Comparison of ENCODE assay signal across 22 cellular contexts in the genomic region with DNA sequence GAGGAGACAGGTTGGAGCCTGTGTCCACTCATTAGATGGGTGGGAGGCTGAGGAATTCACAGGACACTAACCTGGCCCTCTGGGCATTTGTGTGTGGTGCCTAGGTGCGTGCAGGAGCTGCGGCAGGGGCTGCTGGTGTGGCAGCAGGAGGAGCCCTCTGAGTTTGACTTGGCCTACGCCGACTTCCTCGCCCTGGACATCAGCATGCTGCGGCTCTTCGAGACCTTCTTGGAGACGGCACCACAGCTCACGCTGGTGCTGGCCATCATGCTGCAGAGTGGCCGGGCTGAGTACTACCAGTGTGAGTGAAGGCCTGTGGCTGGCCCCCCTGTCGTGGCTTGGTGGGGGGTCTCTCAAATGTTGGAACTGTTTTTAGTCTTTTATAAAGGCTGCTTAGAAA. TPM values are rescaled to one million over a fixed set of nuclear protein-coding genes. Genes with fewer than 3 reads are reported as not detected.
DNase-seq lines count a peak whose midpoint lies in the region; ATAC-seq, FAIRE-seq and TF ChIP-seq lines count a peak whose summit lies in the region.
"Had no signal": no experiment of that assay in that cellular context is flagged by ENCODE, and none has a peak within 500 bp of the region (broad histone marks: within the 10 kb centered on the region; RNA-seq: fewer than 3 reads in every experiment).

No MANE protein-coding gene starts in this region.

- no peaks in the 10 kb centered on the region for H3K9me3 ChIP-seq in CD4-positive, alpha-beta memory T cell (ENCODE audit: control insufficient read depth in 1 of 2, low read length in 2 of 2)
- no peaks in the 10 kb centered on the region for H3K9me3 ChIP-seq in naive thymus-derived CD4-positive, alpha-beta T cell (ENCODE audit: control insufficient read depth in 2 of 3, low read length in 3 of 3)
- H3K9me3 ChIP-seq in sigmoid colon (no peaks in the 10 kb centered on the region), HepG2 (ENCODE audit: low read length) (no peaks in the 10 kb centered on the region)

- ATAC-seq in activated CD8-positive, alpha-beta T cell treated with anti-CD3 and anti-CD28 coated beads for 36 hours: no peak
- ATAC-seq in activated CD8-positive, alpha-beta T cell treated with anti-CD3 and anti-CD28 coated beads, Interleukin-2, amount 10 ng/mL, durations not matched to agents 7 days and 5 days: no peak
- ATAC-seq in naive thymus-derived CD4-positive, alpha-beta T cell: no peak
- ATAC-seq in HepG2: no peak

- POLR2A ChIA-PET in activated CD8-positive, alpha-beta T cell treated with anti-CD3 and anti-CD28 coated beads for 36 hours (lab: Charles Lee): interaction anchor here (1.1 kb wide), 1 partner anchor 12 kb away, joined by 3 read pairs; no protein-coding TSS in a partner anchor
- POLR2A ChIA-PET in activated CD8-positive, alpha-beta T cell treated with anti-CD3 and anti-CD28 coated beads, Interleukin-2, amount 10 ng/mL, durations not matched to agents 7 days and 5 days (lab: Charles Lee): no interaction called here
- POLR2A ChIA-PET in CD4-positive, alpha-beta memory T cell (lab: Charles Lee; ENCODE audit: partially characterized antibody): interaction anchor here (0.8 kb wide), 1 partner anchor 90 kb away, joined by 3 read pairs; no protein-coding TSS in a partner anchor
- POLR2A ChIA-PET in naive thymus-derived CD4-positive, alpha-beta T cell (lab: Charles Lee): interaction anchor here (0.8 to 1.2 kb wide), 2 partner anchors 9 to 23 kb away, joined by 3 read pairs; no protein-coding TSS in a partner anchor
- POLR2A ChIA-PET in HepG2 (lab: Yijun Ruan, JAX): no interaction called here

- H3K79me2 ChIP-seq in HepG2 (ENCODE audit: insufficient read depth, low read length): no peaks in the 10 kb centered on the region

- H3K27ac ChIP-seq in CD4-positive, alpha-beta memory T cell (ENCODE audit: low read depth, low read length): no peak overlapping the region
- no peak overlapping the region for H3K27ac ChIP-seq in naive thymus-derived CD4-positive, alpha-beta T cell (ENCODE audit: low read depth, low read length)
- no peak overlapping the region for H3K27ac ChIP-seq in sigmoid colon
- no peak overlapping the region for H3K27ac ChIP-seq in HepG2 (ENCODE audit: extremely low read length, insufficient read depth, low read length)
- H3K27ac ChIP-seq: KMS-11, RWPE1 had no signal

- H3K4me3 Mint-ChIP-seq in activated CD8-positive, alpha-beta T cell treated with anti-CD3 and anti-CD28 coated beads for 36 hours: no peak overlapping the region
- H3K4me3 Mint-ChIP-seq in activated CD8-positive, alpha-beta T cell treated with anti-CD3 and anti-CD28 coated beads, Interleukin-2, amount 10 ng/mL, durations not matched to agents 7 days and 5 days: no peak overlapping the region
- no peak overlapping the region for H3K4me3 Mint-ChIP-seq in CD4-positive, alpha-beta memory T cell
- H3K4me3 Mint-ChIP-seq in naive thymus-derived CD4-positive, alpha-beta T cell: no peak overlapping the region

- no peak overlapping the region for H3K9ac ChIP-seq in HepG2 (ENCODE audit: insufficient read depth, low read depth, low read length)
- H3K9ac ChIP-seq: KMS-11 had no signal

- H3K27me3 Mint-ChIP-seq in activated CD8-positive, alpha-beta T cell treated with anti-CD3 and anti-CD28 coated beads for 36 hours: no peaks in the 10 kb centered on the region
- no peaks in the 10 kb centered on the region for H3K27me3 Mint-ChIP-seq in activated CD8-positive, alpha-beta T cell treated with anti-CD3 and anti-CD28 coated beads, Interleukin-2, amount 10 ng/mL, durations not matched to agents 7 days and 5 days (ENCODE audit: low read depth)
- H3K27me3 Mint-ChIP-seq in CD4-positive, alpha-beta memory T cell: no peaks in the 10 kb centered on the region
- no peaks in the 10 kb centered on the region for H3K27me3 Mint-ChIP-seq in naive thymus-derived CD4-positive, alpha-beta T cell

- peak overlapping the region; percentile 52 for H3K27ac Mint-ChIP-seq in activated CD8-positive, alpha-beta T cell treated with anti-CD3 and anti-CD28 coated beads for 36 hours
- no peak overlapping the region for H3K27ac Mint-ChIP-seq in activated CD8-positive, alpha-beta T cell treated with anti-CD3 and anti-CD28 coated beads, Interleukin-2, amount 10 ng/mL, durations not matched to agents 7 days and 5 days
- peak overlapping the region in 4 of 7 donors; percentile 21 to 56 (median 45) for H3K27ac Mint-ChIP-seq in CD4-positive, alpha-beta memory T cell
- H3K27ac Mint-ChIP-seq in naive thymus-derived CD4-positive, alpha-beta T cell: peak overlapping the region in 6 of 9 donors; percentile 5 to 91 (median 61)

- WGBS in sigmoid colon, 2 donors: 96 to 97% methylated on average over 11 of the region's 11 CpGs
- WGBS in HepG2 (ENCODE audit: low lambda C conversion rate): 100% methylated on average over 5 of the region's 11 CpGs

- no peak overlapping the region for H3K4me2 ChIP-seq in HepG2 (ENCODE audit: low read depth, low read length)
- H3K4me2 ChIP-seq: KMS-11 had no signal

- CTCF ChIA-PET in activated CD8-positive, alpha-beta T cell treated with anti-CD3 and anti-CD28 coated beads for 36 hours (lab: Charles Lee): interaction anchor here (0.9 kb wide), 1 partner anchor 24 kb away, joined by 3 read pairs; no protein-coding TSS in a partner anchor
- CTCF ChIA-PET in activated CD8-positive, alpha-beta T cell treated with anti-CD3 and anti-CD28 coated beads, Interleukin-2, amount 10 ng/mL, durations not matched to agents 7 days and 5 days (lab: Charles Lee): no interaction called here
- CTCF ChIA-PET in CD4-positive, alpha-beta memory T cell (lab: Charles Lee; ENCODE audit: partially characterized antibody): interaction anchor here (1.6 kb wide), 1 partner anchor 17 kb away, joined by 4 read pairs; no protein-coding TSS in a partner anchor
- CTCF ChIA-PET in naive thymus-derived CD4-positive, alpha-beta T cell (lab: Charles Lee): no interaction called here
- CTCF ChIA-PET in HepG2 (lab: Yijun Ruan, JAX; ENCODE audit: low intra/inter-chr PET ratio, low total read pairs): no interaction called here

- no peak for DNase-seq in activated CD8-positive, alpha-beta T cell treated with anti-CD3 and anti-CD28 coated beads for 36 hours
- no peak for DNase-seq in activated CD8-positive, alpha-beta T cell treated with anti-CD3 and anti-CD28 coated beads, Interleukin-2, amount 10 ng/mL, durations not matched to agents 7 days and 5 days
- no peak for DNase-seq in CD4-positive, alpha-beta memory T cell
- no peak for DNase-seq in naive thymus-derived CD4-positive, alpha-beta T cell
- DNase-seq in sigmoid colon (peak; percentile 55), germinal center (ENCODE audit: low spot score) (no peak), D721Med (ENCODE audit: insufficient read length, low spot score) (no peak), HepG2 (ENCODE audit: low spot score) (no peak)
- DNase-seq: AML-193, DMS79, IMR-90, NCI-H1105, NCI-H2029 treated with DMSO at 0.1 percent for 48 hours, NCI-H226, NCI-H510A treated with DMSO at 0.1 percent for 48 hours, NCI-H748 treated with DMSO at 0.1 percent for 48 hours, SIG-M5 had no signal

- H3K27me3 ChIP-seq in CD4-positive, alpha-beta memory T cell (ENCODE audit: insufficient read depth, low read length): no peaks in the 10 kb centered on the region
- H3K27me3 ChIP-seq in naive thymus-derived CD4-positive, alpha-beta T cell (ENCODE audit: control insufficient read depth in 2 of 2, insufficient read depth in 2 of 2, low read length in 2 of 2): no peaks in the 10 kb centered on the region
- H3K27me3 ChIP-seq in sigmoid colon: no peaks in the 10 kb centered on the region
- H3K27me3 ChIP-seq in HepG2 (ENCODE audit: control insufficient read depth in 1 of 2, insufficient read depth in 2 of 2, low read length in 2 of 2): no peaks in the 10 kb centered on the region

- intact Hi-C loops in activated CD8-positive, alpha-beta T cell treated with anti-CD3 and anti-CD28 coated beads for 36 hours (cut with micrococcal nuclease): no loop called here
- intact Hi-C loops in CD4-positive, alpha-beta memory T cell (cut with micrococcal nuclease): no loop called here
- intact Hi-C loops in naive thymus-derived CD4-positive, alpha-beta T cell (cut with micrococcal nuclease): no loop called here
- intact Hi-C loops in sigmoid colon (cut with DNase I): no loop called here
- intact Hi-C loops in HepG2 (cut with micrococcal nuclease; ENCODE audit: unreplicated experiment): no loop called here

- H3K4me1 Mint-ChIP-seq in activated CD8-positive, alpha-beta T cell treated with anti-CD3 and anti-CD28 coated beads for 36 hours (ENCODE audit: low read depth): peaks cover 21% of the 10 kb centered on the region
- peaks cover 32% of the 10 kb centered on the region for H3K4me1 Mint-ChIP-seq in activated CD8-positive, alpha-beta T cell treated with anti-CD3 and anti-CD28 coated beads, Interleukin-2, amount 10 ng/mL, durations not matched to agents 7 days and 5 days (ENCODE audit: low read depth)
- H3K4me1 Mint-ChIP-seq in CD4-positive, alpha-beta memory T cell: peaks cover 16 to 38% (median 27%) of the 10 kb centered on the region in 4 donors
- H3K4me1 Mint-ChIP-seq in naive thymus-derived CD4-positive, alpha-beta T cell: peaks cover 19 to 39% (median 31%) of the 10 kb centered on the region in 7 donors

- no peak for TF ChIP-seq CTCF in activated CD8-positive, alpha-beta T cell treated with anti-CD3 and anti-CD28 coated beads for 36 hours (IDR thresholded peaks at IDR 0.05)
- no peak for TF ChIP-seq CTCF in sigmoid colon (IDR thresholded peaks at IDR 0.05)
- no peak for TF ChIP-seq CTCF in D721Med (IDR thresholded peaks at IDR 0.05; ENCODE audit: insufficient read depth, missing control alignments)
- TF ChIP-seq CTCF in HepG2 (CRISPR knock-in tag; IDR thresholded peaks at IDR 0.05): no peak

- peaks cover 2% of the 10 kb centered on the region for H3K36me3 Mint-ChIP-seq in activated CD8-positive, alpha-beta T cell treated with anti-CD3 and anti-CD28 coated beads for 36 hours (ENCODE audit: low read depth)
- H3K36me3 Mint-ChIP-seq in activated CD8-positive, alpha-beta T cell treated with anti-CD3 and anti-CD28 coated beads, Interleukin-2, amount 10 ng/mL, durations not matched to agents 7 days and 5 days (ENCODE audit: low read depth): peaks cover 18% of the 10 kb centered on the region
- peaks cover 19 to 42% of the 10 kb centered on the region in 2 donors for H3K36me3 Mint-ChIP-seq in CD4-positive, alpha-beta memory T cell
- H3K36me3 Mint-ChIP-seq in naive thymus-derived CD4-positive, alpha-beta T cell: peaks cover 0 to 10% (median 4%) of the 10 kb centered on the region in 5 donors

- no peaks in the 10 kb centered on the region for H3K9me3 Mint-ChIP-seq in activated CD8-positive, alpha-beta T cell treated with anti-CD3 and anti-CD28 coated beads for 36 hours
- H3K9me3 Mint-ChIP-seq in activated CD8-positive, alpha-beta T cell treated with anti-CD3 and anti-CD28 coated beads, Interleukin-2, amount 10 ng/mL, durations not matched to agents 7 days and 5 days (ENCODE audit: insufficient read depth): no peaks in the 10 kb centered on the region
- no peaks in the 10 kb centered on the region for H3K9me3 Mint-ChIP-seq in CD4-positive, alpha-beta memory T cell
- no peaks in the 10 kb centered on the region for H3K9me3 Mint-ChIP-seq in naive thymus-derived CD4-positive, alpha-beta T cell

- no peaks in the 10 kb centered on the region for H4K20me1 ChIP-seq in HepG2 (ENCODE audit: insufficient read depth, low read length)

- BruUV-seq in HepG2 (replicated peaks; lab: Mats Ljungman, UMichigan): no TSS peak

- FAIRE-seq in D721Med (lab: Jason Lieb, UNC): no peak
- FAIRE-seq in HepG2 (lab: Jason Lieb, UNC): no peak
- FAIRE-seq: HTR-8/SVneo had no signal

- peaks cover 30% of the 10 kb centered on the region for H3K4me1 ChIP-seq in CD4-positive, alpha-beta memory T cell (ENCODE audit: insufficient read depth, low read length)
- H3K4me1 ChIP-seq in naive thymus-derived CD4-positive, alpha-beta T cell (ENCODE audit: control insufficient read depth in 2 of 2, insufficient read depth in 2 of 2, low read length in 2 of 2): peaks cover 19 to 24% of the 10 kb centered on the region in 2 donors
- H3K4me1 ChIP-seq in sigmoid colon (peaks cover 0 to 34% (median 24%) of the 10 kb centered on the region in 4 donors), HepG2 (ENCODE audit: insufficient read depth, low read length) (peaks cover 21% of the 10 kb centered on the region)

- in situ Hi-C loops in HepG2 (cut with HindIII; ENCODE audit: extremely low pct_ligation_motif_present, low pct_unique_long_range_greater_than_20kb): no loop called here

- H3K4me3 ChIP-seq in CD4-positive, alpha-beta memory T cell (ENCODE audit: low read length in 2 of 2): no peak overlapping the region
- no peak overlapping the region for H3K4me3 ChIP-seq in naive thymus-derived CD4-positive, alpha-beta T cell (ENCODE audit: low read length)
- H3K4me3 ChIP-seq in sigmoid colon (no peak overlapping the region), HepG2 (replicated peaks in 1 of 3; ENCODE audit: insufficient read depth in 1 of 3, low read depth in 2 of 3, low read length in 3 of 3) (no peak overlapping the region)

- TF ChIP-seq POLR2A in sigmoid colon (IDR thresholded peaks at IDR 0.05): no peak
- no peak for TF ChIP-seq POLR2A in HepG2 (IDR thresholded peaks at IDR 0.05; ENCODE audit: insufficient read depth in 1 of 2, low read depth in 2 of 2, low read length in 2 of 2)

- H3K36me3 ChIP-seq in CD4-positive, alpha-beta memory T cell (ENCODE audit: insufficient read depth, low read length): peaks cover 20% of the 10 kb centered on the region
- peaks cover 0 to 53% (median 0%) of the 10 kb centered on the region in 3 experiments for H3K36me3 ChIP-seq in naive thymus-derived CD4-positive, alpha-beta T cell (ENCODE audit: control insufficient read depth in 2 of 3, insufficient read depth in 3 of 3, low read length in 3 of 3)
- H3K36me3 ChIP-seq in sigmoid colon: peaks cover 8 to 43% (median 10%) of the 10 kb centered on the region in 4 donors
- peaks cover 2 to 8% of the 10 kb centered on the region in 2 experiments; a peak in 4 of 5 replicates for H3K36me3 ChIP-seq in HepG2 (replicated peaks in 1 of 2; ENCODE audit: control insufficient read depth in 1 of 2, insufficient read depth in 2 of 2, low read length in 2 of 2)

- H2AFZ ChIP-seq in HepG2 (ENCODE audit: low read length): no peak overlapping the region

- no peak for TF ChIP-seq RAD21 in HepG2 (CRISPR knock-in tag; IDR thresholded peaks at IDR 0.05)

- TF ChIP-seq EP300 in sigmoid colon (IDR thresholded peaks at IDR 0.05) (no peak), HepG2 (IDR thresholded peaks at IDR 0.05; ENCODE audit: low read depth in 2 of 2, low read length in 2 of 2) (no peak), HepG2 (CRISPR knock-in tag; IDR thresholded peaks at IDR 0.05; ENCODE audit: borderline replicate concordance) (no peak)

RNA-seq across cellular contexts. Expression of a gene that starts 3.6 kb away (rescaled TPM):
- 1 to 10 TPM; 3.4 to 3.6 TPM for total RNA-seq in activated CD8-positive, alpha-beta T cell treated with anti-CD3 and anti-CD28 coated beads for 36 hours
- total RNA-seq in activated CD8-positive, alpha-beta T cell treated with anti-CD3 and anti-CD28 coated beads, Interleukin-2, amount 10 ng/mL, durations not matched to agents 7 days and 5 days: 1 to 10 TPM; 8.0 TPM
- total RNA-seq in CD4-positive, alpha-beta memory T cell: 10 to 100 TPM; 13.1 to 14.5 TPM
- 10 to 100 TPM; 18.9 to 24.7 TPM for polyA plus RNA-seq in CD4-positive, alpha-beta memory T cell
- 10 to 100 TPM in 3 of 5 experiments, 1 to 10 TPM in 2; 8.4 to 15.8 (median 10.7) TPM for total RNA-seq in naive thymus-derived CD4-positive, alpha-beta T cell
- 10 to 100 TPM; 10.4 to 22.1 TPM for polyA plus RNA-seq in naive thymus-derived CD4-positive, alpha-beta T cell
- 1 to 10 TPM; 5.2 to 6.9 (median 5.4) TPM for total RNA-seq in sigmoid colon
- 10 to 100 TPM in 1 of 3 donors, 1 to 10 TPM in 2; 4.2 to 13.8 (median 7.9) TPM for polyA plus RNA-seq in sigmoid colon
- total RNA-seq in HepG2 (2016; rRNA removed; fragmentation: Illumina TruSeq; extraction: Trizol): 2.9 and 5.4 TPM in 2 replicates
- 2.0 TPM in 2 replicates for total RNA-seq in HepG2 (2016; cell fraction: cytosol; rRNA removed; fragmentation: Illumina TruSeq; extraction: Trizol; ENCODE audit: low read depth)
- 3.2 and 4.4 TPM in 2 replicates for total RNA-seq in HepG2 (2016; cell fraction: insoluble cytoplasmic fraction; rRNA removed; fragmentation: Illumina TruSeq; extraction: Trizol)
- total RNA-seq in HepG2 (2016; cell fraction: membrane; rRNA removed; fragmentation: Illumina TruSeq; extraction: Trizol): 5.1 and 5.9 TPM in 2 replicates
- 2.9 and 3.8 TPM in 2 replicates for total RNA-seq in HepG2 (2016; cell fraction: nucleus; rRNA removed; fragmentation: Illumina TruSeq; extraction: Trizol)
- polyA plus RNA-seq in HepG2 (2011; rRNA removed): 5.7 and 6.3 TPM in 2 replicates
- polyA plus RNA-seq in HepG2 (2011; cell fraction: cytosol; rRNA removed): 5.4 and 7.0 TPM in 2 replicates
- polyA plus RNA-seq in HepG2 (2011; cell fraction: nucleus; rRNA removed): 3.3 and 4.2 TPM in 2 replicates
- polyA plus RNA-seq in HepG2 (2012): 2.7 and 3.0 TPM in 2 replicates
- polyA plus RNA-seq in HepG2 (2016; cell fraction: cytosol; fragmentation: Illumina TruSeq; extraction: Trizol; ENCODE audit: low read depth): 2.5 and 2.9 TPM in 2 replicates
- 3.3 and 4.6 TPM in 2 replicates for polyA plus RNA-seq in HepG2 (2016; cell fraction: insoluble cytoplasmic fraction; fragmentation: Illumina TruSeq; extraction: Trizol; ENCODE audit: low read depth)
- polyA plus RNA-seq in HepG2 (2016; cell fraction: membrane; fragmentation: Illumina TruSeq; extraction: Trizol; ENCODE audit: low read depth): 4.7 and 6.0 TPM in 2 replicates
- 5.7 and 6.4 TPM in 2 replicates for polyA plus RNA-seq in HepG2 (2016; cell fraction: nucleus; fragmentation: Illumina TruSeq; extraction: Trizol; ENCODE audit: insufficient read depth, low read depth)
- polyA minus RNA-seq in HepG2 (2011; rRNA and poly(A)+ RNA removed; ENCODE audit: low replicate concordance): 1.3 and 9.2 TPM in 2 replicates
- polyA minus RNA-seq in HepG2 (2011; cell fraction: cytosol; rRNA and poly(A)+ RNA removed): 3.8 and 4.0 TPM in 2 replicates
- polyA minus RNA-seq in HepG2 (2011; cell fraction: nucleus; rRNA and poly(A)+ RNA removed): 1.4 and 2.2 TPM in 2 replicates
- total RNA-seq: H4 had no signal

RNA-seq across cellular contexts. Expression of a gene that starts 28.6 kb away (rescaled TPM):
- under 1 TPM; 0.27 to 0.38 TPM for total RNA-seq in activated CD8-positive, alpha-beta T cell treated with anti-CD3 and anti-CD28 coated beads for 36 hours
- total RNA-seq in activated CD8-positive, alpha-beta T cell treated with anti-CD3 and anti-CD28 coated beads, Interleukin-2, amount 10 ng/mL, durations not matched to agents 7 days and 5 days: under 1 TPM; 0.76 to 0.82 TPM
- total RNA-seq in CD4-positive, alpha-beta memory T cell: not detected
- not detected for polyA plus RNA-seq in CD4-positive, alpha-beta memory T cell
- under 1 TPM in 3 of 5 experiments, not detected in 2; 0.19 to 0.47 (median 0.41) TPM for total RNA-seq in naive thymus-derived CD4-positive, alpha-beta T cell
- polyA plus RNA-seq in naive thymus-derived CD4-positive, alpha-beta T cell: not detected
- total RNA-seq in sigmoid colon: under 1 TPM in 2 of 4 donors, not detected in 2; 0.28 to 0.71 TPM
- polyA plus RNA-seq in sigmoid colon: 10 to 100 TPM in 2 of 3 donors, 1 to 10 TPM in 1; 7.2 to 19.5 (median 13.6) TPM
- total RNA-seq in HepG2 (2016; rRNA removed; fragmentation: Illumina TruSeq; extraction: Trizol): 0.13 and 0.29 TPM in 2 replicates
- 0.18 TPM in 1 of 2 replicates, not detected in the other for total RNA-seq in HepG2 (2016; cell fraction: cytosol; rRNA removed; fragmentation: Illumina TruSeq; extraction: Trizol; ENCODE audit: low read depth)
- 0.16 and 0.24 TPM in 2 replicates for total RNA-seq in HepG2 (2016; cell fraction: insoluble cytoplasmic fraction; rRNA removed; fragmentation: Illumina TruSeq; extraction: Trizol)
- total RNA-seq in HepG2 (2016; cell fraction: membrane; rRNA removed; fragmentation: Illumina TruSeq; extraction: Trizol): 0.10 and 0.19 TPM in 2 replicates
- 0.25 and 0.40 TPM in 2 replicates for total RNA-seq in HepG2 (2016; cell fraction: nucleus; rRNA removed; fragmentation: Illumina TruSeq; extraction: Trizol)
- polyA plus RNA-seq in HepG2 (2011; rRNA removed): 0.95 and 1.3 TPM in 2 replicates
- polyA plus RNA-seq in HepG2 (2011; cell fraction: cytosol; rRNA removed): 1.0 and 2.1 TPM in 2 replicates
- 0.39 and 0.57 TPM in 2 replicates for polyA plus RNA-seq in HepG2 (2011; cell fraction: nucleus; rRNA removed)
- polyA plus RNA-seq in HepG2 (2012): 0.36 and 0.51 TPM in 2 replicates
- not detected in 2 replicates for polyA plus RNA-seq in HepG2 (2016; cell fraction: cytosol; fragmentation: Illumina TruSeq; extraction: Trizol; ENCODE audit: low read depth)
- polyA plus RNA-seq in HepG2 (2016; cell fraction: insoluble cytoplasmic fraction; fragmentation: Illumina TruSeq; extraction: Trizol; ENCODE audit: low read depth): 0.28 TPM in 1 of 2 replicates, not detected in the other
- not detected in 2 replicates for polyA plus RNA-seq in HepG2 (2016; cell fraction: membrane; fragmentation: Illumina TruSeq; extraction: Trizol; ENCODE audit: low read depth)
- 1.4 TPM in 1 of 2 replicates, not detected in the other for polyA plus RNA-seq in HepG2 (2016; cell fraction: nucleus; fragmentation: Illumina TruSeq; extraction: Trizol; ENCODE audit: insufficient read depth, low read depth)
- polyA minus RNA-seq in HepG2 (2011; rRNA and poly(A)+ RNA removed; ENCODE audit: low replicate concordance): 0.84 and 9.7 TPM in 2 replicates
- not detected in 2 replicates for polyA minus RNA-seq in HepG2 (2011; cell fraction: cytosol; rRNA and poly(A)+ RNA removed)
- polyA minus RNA-seq in HepG2 (2011; cell fraction: nucleus; rRNA and poly(A)+ RNA removed): not detected in 2 replicates
- total RNA-seq: A172, IMR-90 had no signal
- polyA plus RNA-seq: IMR-90 had no signal

RNA-seq across cellular contexts. Expression of a gene that starts 49.0 kb away (rescaled TPM):
- 10 to 100 TPM; 61.6 to 67.2 TPM for total RNA-seq in activated CD8-positive, alpha-beta T cell treated with anti-CD3 and anti-CD28 coated beads for 36 hours
- 10 to 100 TPM; 79.0 to 81.0 TPM for total RNA-seq in activated CD8-positive, alpha-beta T cell treated with anti-CD3 and anti-CD28 coated beads, Interleukin-2, amount 10 ng/mL, durations not matched to agents 7 days and 5 days
- 10 to 100 TPM; 60.5 to 66.1 TPM for total RNA-seq in CD4-positive, alpha-beta memory T cell
- 100 to 1,000 TPM; 189 to 259 TPM for polyA plus RNA-seq in CD4-positive, alpha-beta memory T cell
- total RNA-seq in naive thymus-derived CD4-positive, alpha-beta T cell: 10 to 100 TPM; 20.6 to 72.4 (median 58.6) TPM
- 100 to 1,000 TPM; 224 to 235 TPM for polyA plus RNA-seq in naive thymus-derived CD4-positive, alpha-beta T cell
- total RNA-seq in sigmoid colon (10 to 100 TPM; 13.8 to 30.0 (median 23.2) TPM), HepG2 (2016; rRNA removed; fragmentation: Illumina TruSeq; extraction: Trizol) (43.4 and 60.0 TPM in 2 replicates)
- polyA plus RNA-seq in sigmoid colon (10 to 100 TPM; 26.4 to 34.9 (median 26.6) TPM), HepG2 (2011; rRNA removed) (19.0 and 21.4 TPM in 2 replicates)
- total RNA-seq in HepG2 (2016; cell fraction: cytosol; rRNA removed; fragmentation: Illumina TruSeq; extraction: Trizol; ENCODE audit: low read depth): 10.3 and 13.5 TPM in 2 replicates
- 41.1 and 61.2 TPM in 2 replicates for total RNA-seq in HepG2 (2016; cell fraction: insoluble cytoplasmic fraction; rRNA removed; fragmentation: Illumina TruSeq; extraction: Trizol)
- total RNA-seq in HepG2 (2016; cell fraction: membrane; rRNA removed; fragmentation: Illumina TruSeq; extraction: Trizol): 19.9 and 22.1 TPM in 2 replicates
- 14.7 and 16.3 TPM in 2 replicates for total RNA-seq in HepG2 (2016; cell fraction: nucleus; rRNA removed; fragmentation: Illumina TruSeq; extraction: Trizol)
- 13.6 and 14.6 TPM in 2 replicates for polyA plus RNA-seq in HepG2 (2011; cell fraction: cytosol; rRNA removed)
- polyA plus RNA-seq in HepG2 (2011; cell fraction: nucleus; rRNA removed): 5.7 and 8.3 TPM in 2 replicates
- 13.4 and 17.0 TPM in 2 replicates for polyA plus RNA-seq in HepG2 (2012)
- 9.1 and 10.3 TPM in 2 replicates for polyA plus RNA-seq in HepG2 (2016; cell fraction: cytosol; fragmentation: Illumina TruSeq; extraction: Trizol; ENCODE audit: low read depth)
- 54.6 and 55.8 TPM in 2 replicates for polyA plus RNA-seq in HepG2 (2016; cell fraction: insoluble cytoplasmic fraction; fragmentation: Illumina TruSeq; extraction: Trizol; ENCODE audit: low read depth)
- 13.0 and 14.5 TPM in 2 replicates for polyA plus RNA-seq in HepG2 (2016; cell fraction: membrane; fragmentation: Illumina TruSeq; extraction: Trizol; ENCODE audit: low read depth)
- 20.7 and 24.5 TPM in 2 replicates for polyA plus RNA-seq in HepG2 (2016; cell fraction: nucleus; fragmentation: Illumina TruSeq; extraction: Trizol; ENCODE audit: insufficient read depth, low read depth)
- polyA minus RNA-seq in HepG2 (2011; rRNA and poly(A)+ RNA removed; ENCODE audit: low replicate concordance): 10.2 and 36.1 TPM in 2 replicates
- 7.2 and 9.5 TPM in 2 replicates for polyA minus RNA-seq in HepG2 (2011; cell fraction: cytosol; rRNA and poly(A)+ RNA removed)
- 2.7 and 4.2 TPM in 2 replicates for polyA minus RNA-seq in HepG2 (2011; cell fraction: nucleus; rRNA and poly(A)+ RNA removed)

Comparison
In these comparisons a context has a peak if more than half of its experiments do, and no peak if none do; other contexts are left out.
1. CTCF ChIA-PET loops: an anchor here in activated CD8-positive, alpha-beta T cell treated with anti-CD3 and anti-CD28 coated beads for 36 hours (0.9 kb wide) and CD4-positive, alpha-beta memory T cell (1.6 kb wide); none called in activated CD8-positive, alpha-beta T cell treated with anti-CD3 and anti-CD28 coated beads, Interleukin-2, amount 10 ng/mL, durations not matched to agents 7 days and 5 days, naive thymus-derived CD4-positive, alpha-beta T cell and HepG2.
2. POLR2A ChIA-PET loops: an anchor here in activated CD8-positive, alpha-beta T cell treated with anti-CD3 and anti-CD28 coated beads for 36 hours (1.1 kb wide), CD4-positive, alpha-beta memory T cell (0.8 kb wide) and naive thymus-derived CD4-positive, alpha-beta T cell (0.8 to 1.2 kb wide); none called in activated CD8-positive, alpha-beta T cell treated with anti-CD3 and anti-CD28 coated beads, Interleukin-2, amount 10 ng/mL, durations not matched to agents 7 days and 5 days and HepG2.